Comparison of ENCODE assay signal across 1 cellular context in the genomic region with DNA sequence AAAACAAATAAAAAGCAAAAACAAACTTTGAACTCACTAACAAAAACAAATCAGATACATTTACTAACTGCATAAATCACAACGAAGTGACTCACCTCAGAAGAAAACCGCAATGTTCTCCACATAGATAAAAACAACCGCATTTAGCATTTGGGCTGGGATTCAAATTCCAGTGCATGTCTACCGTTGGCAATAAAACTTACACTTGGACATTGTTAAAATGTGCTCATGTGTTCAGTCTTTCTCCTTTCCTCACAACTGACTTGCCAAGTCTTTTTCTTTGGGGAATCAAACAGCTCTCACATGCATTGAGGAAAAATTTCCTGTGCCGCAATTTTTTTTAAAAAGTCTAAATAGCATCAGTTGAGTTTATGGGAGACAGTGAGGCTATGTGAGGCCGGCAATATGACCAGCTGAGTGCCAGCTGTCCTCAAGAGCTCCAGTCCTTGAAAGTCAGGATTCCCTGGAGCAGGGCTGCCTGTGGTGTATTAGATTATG.
TF ChIP-seq lines count a peak whose summit lies in the region.

No MANE protein-coding gene starts in this region.

TF ChIP-seq in K562, 482 proteins besides CTCF, POLR2A, EP300 and RAD21 (continued from another document):
- TF ChIP-seq, protein P1, sequence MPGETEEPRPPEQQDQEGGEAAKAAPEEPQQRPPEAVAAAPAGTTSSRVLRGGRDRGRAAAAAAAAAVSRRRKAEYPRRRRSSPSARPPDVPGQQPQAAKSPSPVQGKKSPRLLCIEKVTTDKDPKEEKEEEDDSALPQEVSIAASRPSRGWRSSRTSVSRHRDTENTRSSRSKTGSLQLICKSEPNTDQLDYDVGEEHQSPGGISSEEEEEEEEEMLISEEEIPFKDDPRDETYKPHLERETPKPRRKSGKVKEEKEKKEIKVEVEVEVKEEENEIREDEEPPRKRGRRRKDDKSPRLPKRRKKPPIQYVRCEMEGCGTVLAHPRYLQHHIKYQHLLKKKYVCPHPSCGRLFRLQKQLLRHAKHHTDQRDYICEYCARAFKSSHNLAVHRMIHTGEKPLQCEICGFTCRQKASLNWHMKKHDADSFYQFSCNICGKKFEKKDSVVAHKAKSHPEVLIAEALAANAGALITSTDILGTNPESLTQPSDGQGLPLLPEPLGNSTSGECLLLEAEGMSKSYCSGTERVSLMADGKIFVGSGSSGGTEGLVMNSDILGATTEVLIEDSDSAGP (CRISPR knock-in tag; IDR thresholded peaks at IDR 0.05): no peak
- TF ChIP-seq TEAD4 (IDR thresholded peaks at IDR 0.05; ENCODE audit: low read length) (peak; percentile 52), TEAD4 (CRISPR knock-in tag; IDR thresholded peaks at IDR 0.05; ENCODE audit: borderline replicate concordance) (no peak), FOSL1 (tag; conservative IDR thresholded peaks at IDR 0.05) (peak; percentile 82), HNRNPK (IDR thresholded peaks at IDR 0.05; ENCODE audit: low read depth, low read length, poor library complexity, severe bottlenecking) (no peak), FOXP1 (CRISPR knock-in tag; IDR thresholded peaks at IDR 0.05) (no peak)
- TF ChIP-seq, protein P2, sequence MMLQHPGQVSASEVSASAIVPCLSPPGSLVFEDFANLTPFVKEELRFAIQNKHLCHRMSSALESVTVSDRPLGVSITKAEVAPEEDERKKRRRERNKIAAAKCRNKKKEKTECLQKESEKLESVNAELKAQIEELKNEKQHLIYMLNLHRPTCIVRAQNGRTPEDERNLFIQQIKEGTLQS (IDR thresholded peaks at IDR 0.05): peak; percentile 16; the same call in 1 of the 2 replicates
- TF ChIP-seq, protein P2 (CRISPR knock-in tag; conservative IDR thresholded peaks at IDR 0.05): no peak
